1 cellular context compared by ENCODE assay signal in genomic region chr9:122912964-122913673, GRCh38.
TF ChIP-seq lines count a peak whose summit lies in the region.

TSS of gene ZBTB6 (minus strand) at chr9:122913323. CDS start at chr9:122912072, 1,251 bp downstream.

TF ChIP-seq in K562, 482 proteins besides CTCF, POLR2A, EP300 and RAD21 (continued from another document and continues in another):
- TF ChIP-seq, protein P1, sequence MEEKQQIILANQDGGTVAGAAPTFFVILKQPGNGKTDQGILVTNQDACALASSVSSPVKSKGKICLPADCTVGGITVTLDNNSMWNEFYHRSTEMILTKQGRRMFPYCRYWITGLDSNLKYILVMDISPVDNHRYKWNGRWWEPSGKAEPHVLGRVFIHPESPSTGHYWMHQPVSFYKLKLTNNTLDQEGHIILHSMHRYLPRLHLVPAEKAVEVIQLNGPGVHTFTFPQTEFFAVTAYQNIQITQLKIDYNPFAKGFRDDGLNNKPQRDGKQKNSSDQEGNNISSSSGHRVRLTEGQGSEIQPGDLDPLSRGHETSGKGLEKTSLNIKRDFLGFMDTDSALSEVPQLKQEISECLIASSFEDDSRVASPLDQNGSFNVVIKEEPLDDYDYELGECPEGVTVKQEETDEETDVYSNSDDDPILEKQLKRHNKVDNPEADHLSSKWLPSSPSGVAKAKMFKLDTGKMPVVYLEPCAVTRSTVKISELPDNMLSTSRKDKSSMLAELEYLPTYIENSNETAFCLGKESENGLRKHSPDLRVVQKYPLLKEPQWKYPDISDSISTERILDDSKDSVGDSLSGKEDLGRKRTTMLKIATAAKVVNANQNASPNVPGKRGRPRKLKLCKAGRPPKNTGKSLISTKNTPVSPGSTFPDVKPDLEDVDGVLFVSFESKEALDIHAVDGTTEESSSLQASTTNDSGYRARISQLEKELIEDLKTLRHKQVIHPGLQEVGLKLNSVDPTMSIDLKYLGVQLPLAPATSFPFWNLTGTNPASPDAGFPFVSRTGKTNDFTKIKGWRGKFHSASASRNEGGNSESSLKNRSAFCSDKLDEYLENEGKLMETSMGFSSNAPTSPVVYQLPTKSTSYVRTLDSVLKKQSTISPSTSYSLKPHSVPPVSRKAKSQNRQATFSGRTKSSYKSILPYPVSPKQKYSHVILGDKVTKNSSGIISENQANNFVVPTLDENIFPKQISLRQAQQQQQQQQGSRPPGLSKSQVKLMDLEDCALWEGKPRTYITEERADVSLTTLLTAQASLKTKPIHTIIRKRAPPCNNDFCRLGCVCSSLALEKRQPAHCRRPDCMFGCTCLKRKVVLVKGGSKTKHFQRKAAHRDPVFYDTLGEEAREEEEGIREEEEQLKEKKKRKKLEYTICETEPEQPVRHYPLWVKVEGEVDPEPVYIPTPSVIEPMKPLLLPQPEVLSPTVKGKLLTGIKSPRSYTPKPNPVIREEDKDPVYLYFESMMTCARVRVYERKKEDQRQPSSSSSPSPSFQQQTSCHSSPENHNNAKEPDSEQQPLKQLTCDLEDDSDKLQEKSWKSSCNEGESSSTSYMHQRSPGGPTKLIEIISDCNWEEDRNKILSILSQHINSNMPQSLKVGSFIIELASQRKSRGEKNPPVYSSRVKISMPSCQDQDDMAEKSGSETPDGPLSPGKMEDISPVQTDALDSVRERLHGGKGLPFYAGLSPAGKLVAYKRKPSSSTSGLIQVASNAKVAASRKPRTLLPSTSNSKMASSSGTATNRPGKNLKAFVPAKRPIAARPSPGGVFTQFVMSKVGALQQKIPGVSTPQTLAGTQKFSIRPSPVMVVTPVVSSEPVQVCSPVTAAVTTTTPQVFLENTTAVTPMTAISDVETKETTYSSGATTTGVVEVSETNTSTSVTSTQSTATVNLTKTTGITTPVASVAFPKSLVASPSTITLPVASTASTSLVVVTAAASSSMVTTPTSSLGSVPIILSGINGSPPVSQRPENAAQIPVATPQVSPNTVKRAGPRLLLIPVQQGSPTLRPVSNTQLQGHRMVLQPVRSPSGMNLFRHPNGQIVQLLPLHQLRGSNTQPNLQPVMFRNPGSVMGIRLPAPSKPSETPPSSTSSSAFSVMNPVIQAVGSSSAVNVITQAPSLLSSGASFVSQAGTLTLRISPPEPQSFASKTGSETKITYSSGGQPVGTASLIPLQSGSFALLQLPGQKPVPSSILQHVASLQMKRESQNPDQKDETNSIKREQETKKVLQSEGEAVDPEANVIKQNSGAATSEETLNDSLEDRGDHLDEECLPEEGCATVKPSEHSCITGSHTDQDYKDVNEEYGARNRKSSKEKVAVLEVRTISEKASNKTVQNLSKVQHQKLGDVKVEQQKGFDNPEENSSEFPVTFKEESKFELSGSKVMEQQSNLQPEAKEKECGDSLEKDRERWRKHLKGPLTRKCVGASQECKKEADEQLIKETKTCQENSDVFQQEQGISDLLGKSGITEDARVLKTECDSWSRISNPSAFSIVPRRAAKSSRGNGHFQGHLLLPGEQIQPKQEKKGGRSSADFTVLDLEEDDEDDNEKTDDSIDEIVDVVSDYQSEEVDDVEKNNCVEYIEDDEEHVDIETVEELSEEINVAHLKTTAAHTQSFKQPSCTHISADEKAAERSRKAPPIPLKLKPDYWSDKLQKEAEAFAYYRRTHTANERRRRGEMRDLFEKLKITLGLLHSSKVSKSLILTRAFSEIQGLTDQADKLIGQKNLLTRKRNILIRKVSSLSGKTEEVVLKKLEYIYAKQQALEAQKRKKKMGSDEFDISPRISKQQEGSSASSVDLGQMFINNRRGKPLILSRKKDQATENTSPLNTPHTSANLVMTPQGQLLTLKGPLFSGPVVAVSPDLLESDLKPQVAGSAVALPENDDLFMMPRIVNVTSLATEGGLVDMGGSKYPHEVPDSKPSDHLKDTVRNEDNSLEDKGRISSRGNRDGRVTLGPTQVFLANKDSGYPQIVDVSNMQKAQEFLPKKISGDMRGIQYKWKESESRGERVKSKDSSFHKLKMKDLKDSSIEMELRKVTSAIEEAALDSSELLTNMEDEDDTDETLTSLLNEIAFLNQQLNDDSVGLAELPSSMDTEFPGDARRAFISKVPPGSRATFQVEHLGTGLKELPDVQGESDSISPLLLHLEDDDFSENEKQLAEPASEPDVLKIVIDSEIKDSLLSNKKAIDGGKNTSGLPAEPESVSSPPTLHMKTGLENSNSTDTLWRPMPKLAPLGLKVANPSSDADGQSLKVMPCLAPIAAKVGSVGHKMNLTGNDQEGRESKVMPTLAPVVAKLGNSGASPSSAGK (IDR thresholded peaks at IDR 0.05): 0 out of 2 replicates have a peak, but pooled peaks have one; percentile 31
- TF ChIP-seq TAF7 (tag; IDR thresholded peaks at IDR 0.05): 0 out of 2 replicates have a peak, but pooled peaks have one; percentile 5
- no peak for TF ChIP-seq PPARD (CRISPR knock-in tag; IDR thresholded peaks at IDR 0.05)
- TF ChIP-seq LARP7 (IDR thresholded peaks at IDR 0.05): peak; percentile 87; the same call in 1 of the 2 replicates
- no peak for TF ChIP-seq JUNB (CRISPR knock-in tag; conservative IDR thresholded peaks at IDR 0.05)
- TF ChIP-seq POLR3A (IDR thresholded peaks at IDR 0.05; ENCODE audit: borderline replicate concordance, extremely low read depth, insufficient read depth, insufficient read length): peak; percentile 56
- no peak for TF ChIP-seq MLX (CRISPR knock-in tag; conservative IDR thresholded peaks at IDR 0.05)
- no peak for TF ChIP-seq RBM22 (IDR thresholded peaks at IDR 0.05; ENCODE audit: low read depth, low read length, poor library complexity, severe bottlenecking)
- peak; percentile 28; the same call in 1 of the 2 replicates for TF ChIP-seq ZNF175 (CRISPR knock-in tag; IDR thresholded peaks at IDR 0.05; ENCODE audit: low read depth)
- TF ChIP-seq PTTG1 (tag; IDR thresholded peaks at IDR 0.05; ENCODE audit: low read depth): no peak
- peak; percentile 88 for TF ChIP-seq POLR2H (tag; IDR thresholded peaks at IDR 0.05; ENCODE audit: low read depth)
- peak; percentile 15 to 44; a peak in 1 of 4 replicates for TF ChIP-seq SIX5 (IDR thresholded peaks at IDR 0.05; ENCODE audit: borderline replicate concordance in 1 of 2, insufficient read depth in 1 of 2, low read depth in 1 of 2, low read length in 2 of 2)
- peak; percentile 67 for TF ChIP-seq TAF9B (IDR thresholded peaks at IDR 0.05; ENCODE audit: partially characterized antibody)
- peak; percentile 91 for TF ChIP-seq C11orf30 (IDR thresholded peaks at IDR 0.05; ENCODE audit: low read depth)
- peak; percentile 78 for TF ChIP-seq SUPT5H (IDR thresholded peaks at IDR 0.05)
- peak; percentile 80 for TF ChIP-seq TAF1 (IDR thresholded peaks at IDR 0.05; ENCODE audit: control insufficient read depth, extremely low read depth, insufficient read depth, low read length, severe bottlenecking)
- TF ChIP-seq RB1 (IDR thresholded peaks at IDR 0.05; ENCODE audit: low read depth): 0 out of 2 replicates have a peak, but pooled peaks have one; percentile 25
- peak; percentile 92; the same call in 1 of the 2 replicates for TF ChIP-seq DIDO1 (tag; IDR thresholded peaks at IDR 0.05; ENCODE audit: low read depth)
- TF ChIP-seq IRF2 (CRISPR knock-in tag; IDR thresholded peaks at IDR 0.05): no peak
- peak; percentile 81 for TF ChIP-seq MTA2 (IDR thresholded peaks at IDR 0.05; ENCODE audit: low read depth)
- 0 out of 2 replicates have a peak, but pooled peaks have one; percentile 64 for TF ChIP-seq ZBTB1 (CRISPR knock-in tag; IDR thresholded peaks at IDR 0.05; ENCODE audit: borderline replicate concordance, low read depth)
- peak; percentile 50; the same call in 1 of the 2 replicates for TF ChIP-seq CREM (IDR thresholded peaks at IDR 0.05; ENCODE audit: low read depth)
- peak; percentile 59; the same call in 1 of the 2 replicates for TF ChIP-seq EHMT2 (IDR thresholded peaks at IDR 0.05)
- TF ChIP-seq ZNF354B (CRISPR knock-in tag; IDR thresholded peaks at IDR 0.05): no peak
- TF ChIP-seq FOXJ2 (tag; IDR thresholded peaks at IDR 0.05): peak; percentile 46; the same call in 1 of the 2 replicates
- TF ChIP-seq MAZ (CRISPR knock-in tag; conservative IDR thresholded peaks at IDR 0.05 in 1 of 2, IDR thresholded peaks at IDR 0.05 in 1 of 2): peak in 1 of 2 experiments; percentile 69; a peak in 1 of 4 replicates
- no peak for TF ChIP-seq SREBF2 (CRISPR knock-in tag; IDR thresholded peaks at IDR 0.05)
- TF ChIP-seq HCFC1 (IDR thresholded peaks at IDR 0.05; ENCODE audit: low read depth, low read length): peak; percentile 76
- TF ChIP-seq, protein P2, sequence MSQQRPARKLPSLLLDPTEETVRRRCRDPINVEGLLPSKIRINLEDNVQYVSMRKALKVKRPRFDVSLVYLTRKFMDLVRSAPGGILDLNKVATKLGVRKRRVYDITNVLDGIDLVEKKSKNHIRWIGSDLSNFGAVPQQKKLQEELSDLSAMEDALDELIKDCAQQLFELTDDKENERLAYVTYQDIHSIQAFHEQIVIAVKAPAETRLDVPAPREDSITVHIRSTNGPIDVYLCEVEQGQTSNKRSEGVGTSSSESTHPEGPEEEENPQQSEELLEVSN (IDR thresholded peaks at IDR 0.05; ENCODE audit: borderline replicate concordance in 1 of 2, extremely low read depth in 1 of 2, insufficient read depth in 1 of 2, insufficient read length in 1 of 2, low read depth in 1 of 2, low read length in 1 of 2, poor library complexity in 1 of 2, severe bottlenecking in 1 of 2): peak; percentile 42 to 56
- peak; percentile 99 for TF ChIP-seq NR2C1 (IDR thresholded peaks at IDR 0.05)
- TF ChIP-seq NR2C1 (tag; IDR thresholded peaks at IDR 0.05): peak; percentile 100
- no peak for TF ChIP-seq ZBTB9 (CRISPR knock-in tag; IDR thresholded peaks at IDR 0.05)
- TF ChIP-seq ATF1 (CRISPR knock-in tag; IDR thresholded peaks at IDR 0.05): no peak
- peak; percentile 52 for TF ChIP-seq ATF1 (tag; IDR thresholded peaks at IDR 0.05)
- peak in 1 of 2 experiments; percentile 63; a peak in 1 of 4 replicates for TF ChIP-seq ZNF639 (CRISPR knock-in tag; conservative IDR thresholded peaks at IDR 0.05 in 1 of 2, IDR thresholded peaks at IDR 0.05 in 1 of 2)
- TF ChIP-seq CBX2 (IDR thresholded peaks at IDR 0.05; ENCODE audit: insufficient read depth, low read length, poor library complexity, severe bottlenecking): no peak
- TF ChIP-seq RAD51 (IDR thresholded peaks at IDR 0.05; ENCODE audit: borderline replicate concordance, low read depth): no peak
- TF ChIP-seq DPF2 (IDR thresholded peaks at IDR 0.05): 0 out of 2 replicates have a peak, but pooled peaks have one; percentile 30
- TF ChIP-seq E2F5 (CRISPR knock-in tag; IDR thresholded peaks at IDR 0.05): no peak
- TF ChIP-seq ZKSCAN3 (CRISPR knock-in tag; IDR thresholded peaks at IDR 0.05): no peak
- peak; percentile 35; the same call in 1 of the 2 replicates for TF ChIP-seq ELF2 (CRISPR knock-in tag; IDR thresholded peaks at IDR 0.05)
- TF ChIP-seq SRF (CRISPR knock-in tag; IDR thresholded peaks at IDR 0.05): no peak; a peak in 1 of 4 replicates
- TF ChIP-seq RBM14 (IDR thresholded peaks at IDR 0.05; ENCODE audit: borderline replicate concordance, insufficient read depth, low read depth, low read length): no peak
- TF ChIP-seq TRIM28 (IDR thresholded peaks at IDR 0.05): peak; percentile 94
- TF ChIP-seq YY1 (IDR thresholded peaks at IDR 0.05; ENCODE audit: borderline replicate concordance in 1 of 3, control insufficient read depth in 1 of 3, extremely low read depth in 1 of 3, insufficient read depth in 3 of 3, insufficient read length in 1 of 3, insufficient replicate concordance in 2 of 3, low read depth in 1 of 3, low read length in 2 of 3): peak in 1 of 3 experiments; percentile 11
- TF ChIP-seq CREB3 (tag; conservative IDR thresholded peaks at IDR 0.05; ENCODE audit: low read depth): 0 out of 2 replicates have a peak, but pooled peaks have one; percentile 68
- no peak for TF ChIP-seq FIP1L1 (IDR thresholded peaks at IDR 0.05; ENCODE audit: low read depth, low read length, poor library complexity, severe bottlenecking)
- TF ChIP-seq ZNF830 (CRISPR knock-in tag; IDR thresholded peaks at IDR 0.05): no peak
- peak; percentile 70; the same call in 1 of the 2 replicates for TF ChIP-seq POLR2AphosphoS5 (IDR thresholded peaks at IDR 0.05; ENCODE audit: control insufficient read depth, insufficient read depth, low read depth, low read length)
- TF ChIP-seq TBP (optimal IDR thresholded peaks at IDR 0.05; ENCODE audit: low read depth, low read length): peak; percentile 74
- TF ChIP-seq FOXK2 (conservative IDR thresholded peaks at IDR 0.05 in 1 of 2, IDR thresholded peaks at IDR 0.05 in 1 of 2; ENCODE audit: low read depth in 2 of 2): peak in 1 of 2 experiments; percentile 82; a peak in 3 of 4 replicates
- TF ChIP-seq SLC30A9 (CRISPR knock-in tag; IDR thresholded peaks at IDR 0.05): no peak
